In genomic region chr21:37182222-37182621, GRCh38 we compare ENCODE assay signal across 17 cellular contexts.
DNase-seq lines count a peak whose midpoint lies in the region; FAIRE-seq and TF ChIP-seq lines count a peak whose summit lies in the region.
"Had no signal": no experiment of that assay in that cellular context is flagged by ENCODE, and none has a peak within 500 bp of the region (broad histone marks: within the 10 kb centered on the region; RNA-seq: fewer than 3 reads in every experiment).

No MANE protein-coding gene starts in this region.

- CTCF ChIA-PET in HEK293 (lab: Yijun Ruan, JAX) = no interaction called here

- no peak overlapping the region for H2BK5ac ChIP-seq in trophoblast cell (ENCODE audit: low read depth, low read length, poor library complexity)

- POLR2A ChIA-PET in HEK293 (lab: Yijun Ruan, JAX) = no interaction called here

- no peaks in the 10 kb centered on the region for H3K79me2 ChIP-seq in trophoblast cell (ENCODE audit: control insufficient read depth, insufficient read depth, low read length, poor library complexity)

- peaks cover 12% of the 10 kb centered on the region for H3K4me1 ChIP-seq in HEK293 (ENCODE audit: control insufficient read depth, insufficient read depth, low read length)
- H3K4me1 ChIP-seq in trophoblast cell (ENCODE audit: control insufficient read depth in 1 of 2, insufficient read depth in 2 of 2, low read length in 2 of 2) = no peaks in the 10 kb centered on the region
- H3K4me1 ChIP-seq: A549, BE2C had no signal

- H3K27ac ChIP-seq in HEK293 (ENCODE audit: extremely low read depth, low read depth, low read length) = no peak overlapping the region
- peak overlapping the region; percentile 30 for H3K27ac ChIP-seq in VCaP
- no peak overlapping the region for H3K27ac ChIP-seq in trophoblast cell (ENCODE audit: low read depth, low read length)
- H3K27ac ChIP-seq: A549, C4-2B had no signal

- peaks cover 0 to 5% (median 2%) of the 10 kb centered on the region in 3 donors for H3K4me1 Mint-ChIP-seq in IgD-negative memory B cell

- no peak overlapping the region for H3K4me3 ChIP-seq in HEK293 (ENCODE audit: low read depth, low read length)
- H3K4me3 ChIP-seq in trophoblast cell (ENCODE audit: low read depth, low read length) = no peak overlapping the region
- H3K4me3 ChIP-seq: A549 had no signal

- H2BK12ac ChIP-seq in trophoblast cell (ENCODE audit: low read length) = no peak overlapping the region

- H2AK5ac ChIP-seq in trophoblast cell (ENCODE audit: low read length) = no peak overlapping the region

- H3K36me3 ChIP-seq in HEK293 (ENCODE audit: control insufficient read depth in 2 of 2, insufficient read depth in 1 of 2, low read length in 2 of 2) = peaks cover 17 to 65% of the 10 kb centered on the region in 2 experiments
- peaks cover 8 to 28% of the 10 kb centered on the region in 2 experiments for H3K36me3 ChIP-seq in trophoblast cell (ENCODE audit: control insufficient read depth in 1 of 2, insufficient read depth in 2 of 2, low read length in 2 of 2)

- H3K4me2 ChIP-seq in trophoblast cell (ENCODE audit: low read length) = no peak overlapping the region
- H3K4me2 ChIP-seq: A549 had no signal

- peaks cover 0 to 4% (median 0%) of the 10 kb centered on the region in 3 donors for H3K9me3 Mint-ChIP-seq in IgD-negative memory B cell

- peak overlapping the region; percentile 61 for H3K9ac ChIP-seq in trophoblast cell (ENCODE audit: low read length)

- WGBS in trophoblast cell (ENCODE audit: extremely low coverage, insufficient coverage, insufficient read length) = no CpG with 5 or more reads among the region's 6 CpGs

- H2BK120ac ChIP-seq in trophoblast cell (ENCODE audit: insufficient read depth, low read length, poor library complexity) = no peak overlapping the region

- no peak for TF ChIP-seq CTCF in HEK293 (tag by site-specific recombination; IDR thresholded peaks at IDR 0.05)
- no peak for TF ChIP-seq CTCF in VCaP (conservative IDR thresholded peaks at IDR 0.05)

- no peaks in the 10 kb centered on the region for H3K9me3 ChIP-seq in HEK293 (ENCODE audit: control insufficient read depth, insufficient read depth, low read depth, low read length)
- H3K9me3 ChIP-seq in trophoblast cell (ENCODE audit: insufficient read depth, low read depth, low read length) = no peaks in the 10 kb centered on the region
- H3K9me3 ChIP-seq: A549, BE2C had no signal

- H2AFZ ChIP-seq in trophoblast cell (ENCODE audit: insufficient read depth, low read length, poor library complexity) = no peak overlapping the region

- H4K8ac ChIP-seq in trophoblast cell (ENCODE audit: low read depth, low read length) = no peak overlapping the region

- H3K4me3 Mint-ChIP-seq in IgD-negative memory B cell = no peak overlapping the region
- H3K4me3 Mint-ChIP-seq: CD4-positive, alpha-beta memory T cell had no signal

- H3K27ac Mint-ChIP-seq in IgD-negative memory B cell = peak overlapping the region in 2 of 3 donors; percentile 18 to 47

- no peak overlapping the region for H3K4ac ChIP-seq in trophoblast cell (ENCODE audit: low read depth, low read length)

- H3K27me3 ChIP-seq in trophoblast cell (ENCODE audit: insufficient read depth, low read length) = no peaks in the 10 kb centered on the region
- H3K27me3 ChIP-seq: BE2C had no signal

- H3K23ac ChIP-seq in trophoblast cell (ENCODE audit: low read length) = no peak overlapping the region

- H3K14ac ChIP-seq in trophoblast cell (ENCODE audit: low read length) = no peak overlapping the region

- H3K18ac ChIP-seq in trophoblast cell (ENCODE audit: low read length) = peak overlapping the region; percentile 35

- DNase-seq in trophoblast cell = no peak
- no peak for DNase-seq in GM12891 (ENCODE audit: insufficient read length, low spot score)
- no peak for DNase-seq in HuH-7 (ENCODE audit: low spot score)
- DNase-seq in stimulated activated naive CD4-positive, alpha-beta T cell treated with Interleukin-2 at 50 U/mL for 16 hours (lab: John Stamatoyannopoulos, UW) = no peak
- DNase-seq: BE2C; CD4-positive, alpha-beta memory T cell; DMS79 treated with DMSO at 0.1 percent for 48 hours; EL; HCEC 1CT; IMR-90 had no signal

- FAIRE-seq in GM12891 (lab: Jason Lieb, UNC) = no peak
- FAIRE-seq: A549, GM19239, H1 had no signal

- no peak overlapping the region for H4K91ac ChIP-seq in trophoblast cell (ENCODE audit: low read depth, low read length)

- no peak for TF ChIP-seq POLR2A in GM12891 (IDR thresholded peaks at IDR 0.05; ENCODE audit: low read depth, low read length)

- H3K27me3 Mint-ChIP-seq in IgD-negative memory B cell = no peaks in the 10 kb centered on the region
- H3K27me3 Mint-ChIP-seq: CD4-positive, alpha-beta memory T cell had no signal

- peaks cover 20% of the 10 kb centered on the region for H3K36me3 Mint-ChIP-seq in IgD-negative memory B cell

- H4K12ac ChIP-seq in trophoblast cell (ENCODE audit: low read depth, low read length) = no peak overlapping the region

- no peaks in the 10 kb centered on the region for H3K79me1 ChIP-seq in trophoblast cell (ENCODE audit: low read length)

TF ChIP-seq in HEK293, 187 proteins besides CTCF, POLR2A, EP300 and RAD21 (continues in another document):
- TF ChIP-seq ZNF18 (tag by site-specific recombination; IDR thresholded peaks at IDR 0.05) (peak; percentile 87), ZBTB7A (tag by site-specific recombination; IDR thresholded peaks at IDR 0.05; ENCODE audit: low read depth) (no peak), ZNF398 (tag by site-specific recombination; IDR thresholded peaks at IDR 0.05) (no peak), ZXDB (tag by site-specific recombination; IDR thresholded peaks at IDR 0.05) (0 out of 2 replicates have a peak, but pooled peaks have one; percentile 23)

TF ChIP-seq in GM12891, 5 proteins besides CTCF, POLR2A, EP300 and RAD21:
- no peak for TF ChIP-seq SPI1 (IDR thresholded peaks at IDR 0.05; ENCODE audit: low read depth, low read length)
- no peak for TF ChIP-seq POU2F2 (IDR thresholded peaks at IDR 0.05; ENCODE audit: low read depth, low read length)
- no peak for TF ChIP-seq TAF1 (IDR thresholded peaks at IDR 0.05; ENCODE audit: low read depth, low read length)
- TF ChIP-seq POLR2AphosphoS5 (IDR thresholded peaks at IDR 0.05; ENCODE audit: low read depth, low read length) = no peak
- TF ChIP-seq PAX5 (IDR thresholded peaks at IDR 0.05; ENCODE audit: insufficient read depth, low read length, severe bottlenecking) = no peak
TF ChIP-seq in GM12891: peak in this region for 0.
